ENCODE assay signal across 18 cellular contexts in the genomic region with DNA sequence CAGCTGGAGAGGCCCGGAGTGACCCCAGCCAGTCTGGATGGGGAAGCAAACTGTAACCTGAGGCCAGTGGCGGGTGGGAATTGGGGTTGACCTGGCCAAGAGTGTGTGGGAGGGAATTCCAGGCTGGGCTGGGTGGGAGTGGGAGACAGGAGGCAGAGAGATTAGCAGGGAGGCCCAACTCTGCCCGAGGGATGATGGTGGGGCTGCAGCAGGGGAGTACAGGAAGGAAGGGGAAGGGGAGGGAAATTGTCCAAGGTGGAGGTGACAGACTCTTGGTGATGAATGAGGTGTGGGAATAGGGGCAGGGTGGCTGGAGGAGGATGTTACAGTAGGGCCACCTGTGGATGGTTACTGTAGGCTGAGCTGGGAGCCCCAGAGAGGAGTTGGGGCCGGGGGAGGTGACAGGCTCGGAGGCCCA. TPM values are rescaled to one million over a fixed set of nuclear protein-coding genes. Genes with fewer than 3 reads are reported as not detected.
"Had no signal": no experiment of that assay in that cellular context is flagged by ENCODE, and none has a peak within 500 bp of the region (broad histone marks: within the 10 kb centered on the region; RNA-seq: fewer than 3 reads in every experiment).

No MANE protein-coding gene starts in this region.

- H3K9me3 ChIP-seq: heart right ventricle, lower lobe of right lung, right lobe of liver, upper lobe of left lung had no signal

- DNase-seq: activated CD4-positive, alpha-beta T cell treated with anti-CD3 and anti-CD28 coated beads, Interleukin-2, amount 50 U/mL, for 4 hours; activated effector memory CD4-positive, alpha-beta T cell treated with Interleukin-2 at 50 U/mL for 16 hours; activated naive CD4-positive, alpha-beta T cell treated with anti-CD3 and anti-CD28 coated beads, Interleukin-2, amount 10 ng/mL, durations not matched to agents 7 days and 5 days; activated T-cell treated with anti-CD3 and anti-CD28 coated beads, Interleukin-2, amount 50 U/mL, for 72 hours; heart right ventricle; left colon; lower lobe of right lung; naive thymus-derived CD4-positive, alpha-beta T cell; nucleus accumbens; right lobe of liver; stimulated activated CD4-positive, alpha-beta T cell treated with anti-CD3 and anti-CD28 coated beads, Interleukin-1b, Interleukin-23, amount 100 ng/mL, for 48 hours; stimulated activated naive CD8-positive, alpha-beta T cell treated with anti-CD3 and anti-CD28 coated beads, Interleukin-15, amount 100 ng/mL, for 72 hours; T-helper 9 cell; upper lobe of left lung had no signal

- H3K9me3 Mint-ChIP-seq: activated naive CD4-positive, alpha-beta T cell treated with anti-CD3 and anti-CD28 coated beads, Interleukin-2, amount 10 ng/mL, durations not matched to agents 7 days and 5 days; activated T-cell treated with anti-CD3 and anti-CD28 coated beads, Interleukin-2, amount 50 U/mL, for 72 hours; stimulated activated naive CD8-positive, alpha-beta T cell treated with anti-CD3 and anti-CD28 coated beads, Interleukin-15, amount 100 ng/mL, for 72 hours had no signal

- H3K36me3 Mint-ChIP-seq: activated naive CD4-positive, alpha-beta T cell treated with anti-CD3 and anti-CD28 coated beads, Interleukin-2, amount 10 ng/mL, durations not matched to agents 7 days and 5 days; naive thymus-derived CD4-positive, alpha-beta T cell; WTC11 had no signal

- H3K27ac Mint-ChIP-seq: activated T-cell treated with anti-CD3 and anti-CD28 coated beads, Interleukin-2, amount 50 U/mL, for 72 hours; naive thymus-derived CD4-positive, alpha-beta T cell; WTC11 had no signal

- H3K4me1 ChIP-seq: lower lobe of right lung, parathyroid adenoma, right lobe of liver, upper lobe of left lung had no signal

- H3K36me3 ChIP-seq: heart right ventricle, lower lobe of right lung, right lobe of liver, upper lobe of left lung had no signal

- H3K4me3 ChIP-seq: heart right ventricle, lower lobe of right lung, right lobe of liver, skin epidermis, upper lobe of left lung had no signal

- H3K27me3 ChIP-seq: right lobe of liver, upper lobe of left lung had no signal

- H3K27ac ChIP-seq: heart right ventricle, lower lobe of right lung, parathyroid adenoma, right lobe of liver, upper lobe of left lung had no signal

- ATAC-seq: activated T-cell treated with anti-CD3 and anti-CD28 coated beads, Interleukin-2, amount 50 U/mL, for 72 hours; heart right ventricle; left colon; lower lobe of right lung; naive thymus-derived CD4-positive, alpha-beta T cell; stimulated activated naive CD8-positive, alpha-beta T cell treated with anti-CD3 and anti-CD28 coated beads, Interleukin-15, amount 100 ng/mL, for 72 hours; WTC11 had no signal

- H3K4me1 Mint-ChIP-seq: activated naive CD4-positive, alpha-beta T cell treated with anti-CD3 and anti-CD28 coated beads, Interleukin-2, amount 10 ng/mL, durations not matched to agents 7 days and 5 days; naive thymus-derived CD4-positive, alpha-beta T cell; stimulated activated naive CD8-positive, alpha-beta T cell treated with anti-CD3 and anti-CD28 coated beads, Interleukin-15, amount 100 ng/mL, for 72 hours had no signal

- H3K9ac ChIP-seq: parathyroid adenoma had no signal

- H3K4me3 Mint-ChIP-seq: activated naive CD4-positive, alpha-beta T cell treated with anti-CD3 and anti-CD28 coated beads, Interleukin-2, amount 10 ng/mL, durations not matched to agents 7 days and 5 days; activated T-cell treated with anti-CD3 and anti-CD28 coated beads, Interleukin-2, amount 50 U/mL, for 72 hours; naive thymus-derived CD4-positive, alpha-beta T cell; stimulated activated naive CD8-positive, alpha-beta T cell treated with anti-CD3 and anti-CD28 coated beads, Interleukin-15, amount 100 ng/mL, for 72 hours; WTC11 had no signal

- H3K79me2 ChIP-seq: parathyroid adenoma had no signal

RNA-seq across cellular contexts. Expression of a gene that starts 40.4 kb away (rescaled TPM):
- total RNA-seq: T-helper 1 cell treated with Interleukin-12 subunit alpha and Interleukin-12 subunit beta and Interleukin-4 antibody, amounts not matched to agents 30 ng/mL and 1 ng/mL, for 36 hours had no signal
- polyA plus RNA-seq: naive thymus-derived CD4-positive, alpha-beta T cell had no signal
